In the genomic region with DNA sequence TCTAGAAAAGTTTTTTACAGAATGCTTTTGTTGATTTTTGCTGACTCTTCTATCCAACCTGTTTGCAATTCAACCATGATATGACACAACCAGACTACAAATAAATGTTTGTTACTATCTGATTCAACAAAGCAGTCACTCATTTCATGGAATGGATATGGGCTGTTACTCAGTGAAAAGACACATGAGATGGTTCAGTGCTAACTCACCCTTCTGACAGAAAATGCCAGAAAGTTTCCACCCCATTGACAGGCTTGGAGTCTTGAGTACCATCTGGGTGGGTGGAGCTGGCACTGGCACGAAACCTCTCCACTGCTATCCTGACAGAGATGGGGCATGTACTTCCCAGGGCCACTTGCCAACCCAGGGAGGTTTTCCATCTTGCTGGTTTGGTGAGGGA, we compare ENCODE assay signal across 20 cellular contexts. TPM values are rescaled to one million over a fixed set of nuclear protein-coding genes. Genes with fewer than 3 reads are reported as not detected.
A peak's percentile ranks its signal among the peaks of the same experiment; 100 is the strongest.
DNase-seq lines count a peak whose midpoint lies in the region; ATAC-seq and TF ChIP-seq lines count a peak whose summit lies in the region.
"Had no signal": no experiment of that assay in that cellular context is flagged by ENCODE, and none has a peak within 500 bp of the region (broad histone marks: within the 10 kb centered on the region; RNA-seq: fewer than 3 reads in every experiment).

No MANE protein-coding gene starts in this region.

- H3K18ac ChIP-seq in trophoblast cell (ENCODE audit: low read length), result no peak overlapping the region

- H3K4me3 ChIP-seq in dorsolateral prefrontal cortex, result no peak overlapping the region
- no peak overlapping the region for H3K4me3 ChIP-seq in trophoblast cell (ENCODE audit: low read depth, low read length)
- H3K4me3 ChIP-seq in BE2C (ENCODE audit: low read depth, low read length), result no peak overlapping the region

- H3K36me3 ChIP-seq in trophoblast cell (ENCODE audit: control insufficient read depth in 1 of 2, insufficient read depth in 2 of 2, low read length in 2 of 2) (peaks cover 17 to 26% of the 10 kb centered on the region in 2 experiments), BE2C (peaks cover 47% of the 10 kb centered on the region)

- no peak overlapping the region for H4K91ac ChIP-seq in trophoblast cell (ENCODE audit: low read depth, low read length)

- no peak overlapping the region for H2BK5ac ChIP-seq in trophoblast cell (ENCODE audit: low read depth, low read length, poor library complexity)

- H4K8ac ChIP-seq in trophoblast cell (ENCODE audit: low read depth, low read length), result no peak overlapping the region

- H3K9me3 ChIP-seq in trophoblast cell (ENCODE audit: insufficient read depth, low read depth, low read length) (no peaks in the 10 kb centered on the region), BE2C (no peaks in the 10 kb centered on the region)

- no peaks in the 10 kb centered on the region for H3K79me1 ChIP-seq in trophoblast cell (ENCODE audit: low read length)

- peak overlapping the region in 32 of 59 donors; percentile 0 to 75 (median 48) for H3K27ac ChIP-seq in dorsolateral prefrontal cortex
- H3K27ac ChIP-seq in trophoblast cell (ENCODE audit: low read depth, low read length), result no peak overlapping the region

- H2BK12ac ChIP-seq in trophoblast cell (ENCODE audit: low read length), result no peak overlapping the region

- WGBS in trophoblast cell (ENCODE audit: extremely low coverage, insufficient coverage, insufficient read length), result no CpG with 5 or more reads among the region's 1 CpG

- H3K9ac ChIP-seq in trophoblast cell (ENCODE audit: low read length), result no peak overlapping the region

- peak; percentile 97 for DNase-seq in DMS79 treated with DMSO at 0.1 percent for 48 hours (lab: John Stamatoyannopoulos, UW)
- peak; percentile 19 for DNase-seq in NCI-H2171 treated with DMSO at 0.1 percent for 48 hours (lab: John Stamatoyannopoulos, UW)
- DNase-seq in dorsolateral prefrontal cortex, result peak in 4 of 10 donors; percentile 13 to 51 (median 31)
- peak; percentile 42 to 82 for DNase-seq in trophoblast cell
- no peak for DNase-seq in SIG-M5 treated with dmso at 0.1 percent for 504 hours (lab: John Stamatoyannopoulos, UW; ENCODE audit: unreplicated experiment)
- no peak for DNase-seq in ureter (ENCODE audit: low spot score)
- DNase-seq in BE2C, result no peak
- DNase-seq: activated CD4-positive, alpha-beta T cell treated with anti-CD3 and anti-CD28 coated beads, Interleukin-2, amount 10 ng/mL, durations not matched to agents 7 days and 5 days; dermis blood vessel endothelial cell; EL; HCEC 1CT; kidney glomerular epithelial cell; mesenchymal stem cell; naive thymus-derived CD4-positive, alpha-beta T cell; NCI-H1092 treated with DMSO at 0.1 percent for 48 hours; SIG-M5 had no signal

- ATAC-seq in HG03196 (IDR thresholded peaks at IDR 0.05; ENCODE audit: unreplicated experiment), result no peak
- ATAC-seq: naive thymus-derived CD4-positive, alpha-beta T cell; sciatic nerve; stimulated activated effector memory CD8-positive, alpha-beta T cell treated with anti-CD3 and anti-CD28 coated beads, Interleukin-12 subunit alpha, Interleukin-12 subunit beta, amount 100 ng/mL, for 72 hours had no signal

- H2AFZ ChIP-seq in trophoblast cell (ENCODE audit: insufficient read depth, low read length, poor library complexity), result no peak overlapping the region

- no peaks in the 10 kb centered on the region for H3K79me2 ChIP-seq in trophoblast cell (ENCODE audit: control insufficient read depth, insufficient read depth, low read length, poor library complexity)

- TF ChIP-seq CTCF in dorsolateral prefrontal cortex (IDR thresholded peaks at IDR 0.05 in 54 of 56, conservative IDR thresholded peaks at IDR 0.05 in 2 of 56; ENCODE audit: low read depth in 1 of 56, partially characterized antibody in 56 of 56) (no peak), BE2C (IDR thresholded peaks at IDR 0.05; ENCODE audit: low read depth, low read length) (no peak)

- H3K4me2 ChIP-seq in trophoblast cell (ENCODE audit: low read length), result no peak overlapping the region

- H3K4me1 ChIP-seq in trophoblast cell (ENCODE audit: control insufficient read depth in 1 of 2, insufficient read depth in 2 of 2, low read length in 2 of 2) (no peaks in the 10 kb centered on the region), BE2C (peaks cover 5% of the 10 kb centered on the region)

- no peak overlapping the region for H2AK5ac ChIP-seq in trophoblast cell (ENCODE audit: low read length)

- no peak overlapping the region for H2BK120ac ChIP-seq in trophoblast cell (ENCODE audit: insufficient read depth, low read length, poor library complexity)

- no peak overlapping the region for H3K23ac ChIP-seq in trophoblast cell (ENCODE audit: low read length)

- H4K12ac ChIP-seq in trophoblast cell (ENCODE audit: low read depth, low read length), result no peak overlapping the region

- no peak overlapping the region for H3K4ac ChIP-seq in trophoblast cell (ENCODE audit: low read depth, low read length)

- intact Hi-C loops in dorsolateral prefrontal cortex (cut with DNase I), result no loop called here

- H3K27me3 ChIP-seq in dorsolateral prefrontal cortex (no peaks in the 10 kb centered on the region), trophoblast cell (ENCODE audit: insufficient read depth, low read length) (no peaks in the 10 kb centered on the region), BE2C (no peaks in the 10 kb centered on the region)

- no peak overlapping the region for H3K14ac ChIP-seq in trophoblast cell (ENCODE audit: low read length)

RNA-seq across cellular contexts. Expression of a gene that starts 39.5 kb away (rescaled TPM):
- total RNA-seq in dorsolateral prefrontal cortex, result 10 to 100 TPM; 37.9 to 78.1 (median 52.7) TPM
- polyA plus RNA-seq in trophoblast cell (2013), result 35.4 and 35.8 TPM in 2 replicates
- total RNA-seq in ureter, result 48.8 TPM
- 43.9 TPM for polyA plus RNA-seq in BE2C (2012; ENCODE audit: insufficient read depth, insufficient read length, low read depth)

RNA-seq across cellular contexts. Expression of a gene that starts 57.3 kb away (rescaled TPM):
- 1 to 10 TPM; 1.5 to 7.6 (median 4.2) TPM for total RNA-seq in dorsolateral prefrontal cortex
- polyA plus RNA-seq in trophoblast cell (2013), result 34.4 and 34.6 TPM in 2 replicates
- 0.49 TPM for total RNA-seq in ureter
- 252 TPM for polyA plus RNA-seq in BE2C (2012; ENCODE audit: insufficient read depth, insufficient read length, low read depth)
- total RNA-seq: dermis blood vessel endothelial cell, osteoblast had no signal

Comparison
In these comparisons a context has a peak if more than half of its experiments do, and no peak if none do; other contexts are left out.
1. DNase-seq: peak in DMS79 treated with DMSO at 0.1 percent for 48 hours (single experiment), NCI-H2171 treated with DMSO at 0.1 percent for 48 hours (single experiment) and trophoblast cell (2 of 2); none in SIG-M5 treated with dmso at 0.1 percent for 504 hours (single experiment), ureter (single experiment) and BE2C (single experiment).